8 cellular contexts compared by ENCODE assay signal in genomic region chr15:31365655-31366127, GRCh38.
DNase-seq lines count a peak whose midpoint lies in the region; ATAC-seq and TF ChIP-seq lines count a peak whose summit lies in the region.

No MANE protein-coding gene starts in this region.

- no peaks in the 10 kb centered on the region for H3K36me3 ChIP-seq in tibial artery

- H3K27ac Mint-ChIP-seq in activated naive CD4-positive, alpha-beta T cell treated with anti-CD3 and anti-CD28 coated beads, Interleukin-2, amount 10 ng/mL, durations not matched to agents 7 days and 5 days: peak overlapping the region; percentile 97

- peak overlapping the region; percentile 46 to 48 for H3K4me3 ChIP-seq in tibial artery

- peak overlapping the region; percentile 70 for H3K4me3 Mint-ChIP-seq in activated naive CD4-positive, alpha-beta T cell treated with anti-CD3 and anti-CD28 coated beads, Interleukin-2, amount 10 ng/mL, durations not matched to agents 7 days and 5 days

- intact Hi-C loops in posterior cingulate gyrus (cut with DNase I): loop anchor here (10.0 kb wide), 2 partner anchors 69 to 151 kb away; no protein-coding TSS in a partner anchor
- intact Hi-C loops in tibial artery (cut with DNase I; ENCODE audit: low total_unique reads): no loop called here

- DNase-seq in SIG-M5 (lab: John Stamatoyannopoulos, UW) (peak; percentile 60), glomerular visceral epithelial cell (ENCODE audit: extremely low spot score) (peak; percentile 16), posterior cingulate gyrus (peak; percentile 84 to 99 (median 92)), tibial artery (peak; percentile 95 to 98), 8988T (no peak)
- peak; percentile 88 for DNase-seq in activated naive CD4-positive, alpha-beta T cell treated with anti-CD3 and anti-CD28 coated beads, Interleukin-2, amount 10 ng/mL, durations not matched to agents 7 days and 5 days

- no peaks in the 10 kb centered on the region for H3K27me3 ChIP-seq in tibial artery

- peaks cover 100% of the 10 kb centered on the region for H3K4me1 Mint-ChIP-seq in activated naive CD4-positive, alpha-beta T cell treated with anti-CD3 and anti-CD28 coated beads, Interleukin-2, amount 10 ng/mL, durations not matched to agents 7 days and 5 days

- no peaks in the 10 kb centered on the region for H3K9me3 ChIP-seq in tibial artery

- H3K9me3 Mint-ChIP-seq in activated naive CD4-positive, alpha-beta T cell treated with anti-CD3 and anti-CD28 coated beads, Interleukin-2, amount 10 ng/mL, durations not matched to agents 7 days and 5 days: peaks cover 9% of the 10 kb centered on the region

- H3K27me3 Mint-ChIP-seq in activated naive CD4-positive, alpha-beta T cell treated with anti-CD3 and anti-CD28 coated beads, Interleukin-2, amount 10 ng/mL, durations not matched to agents 7 days and 5 days: no peaks in the 10 kb centered on the region

- peak; percentile 41 for ATAC-seq in HG02973 (IDR thresholded peaks at IDR 0.05; ENCODE audit: unreplicated experiment)

- H3K4me1 ChIP-seq in tibial artery: peaks cover 0 to 71% (median 42%) of the 10 kb centered on the region in 4 donors

- peak overlapping the region; percentile 79 to 80 for H3K27ac ChIP-seq in tibial artery

- TF ChIP-seq CTCF in GM12874 (IDR thresholded peaks at IDR 0.05; ENCODE audit: insufficient read depth, low read depth, low read length) (peak; percentile 45; the same call in 1 of the 2 replicates), tibial artery (IDR thresholded peaks at IDR 0.05) (peak; percentile 40 to 44)

- CTCF ChIA-PET in activated naive CD4-positive, alpha-beta T cell treated with anti-CD3 and anti-CD28 coated beads, Interleukin-2, amount 10 ng/mL, durations not matched to agents 7 days and 5 days (lab: Charles Lee): interaction anchor here (0.7 to 14.1 kb wide), 26 partner anchors 9 to 165 kb away, joined by 3 to 160 read pairs (median 4); no protein-coding TSS in a partner anchor

- H3K36me3 Mint-ChIP-seq in activated naive CD4-positive, alpha-beta T cell treated with anti-CD3 and anti-CD28 coated beads, Interleukin-2, amount 10 ng/mL, durations not matched to agents 7 days and 5 days: peaks cover 41% of the 10 kb centered on the region
